ENCODE assay signal across 8 cellular contexts in genomic region chr17:42675348-42675983, GRCh38. TPM values are rescaled to one million over a fixed set of nuclear protein-coding genes. Genes with fewer than 3 reads are reported as not detected.
A peak's percentile ranks its signal among the peaks of the same experiment; 100 is the strongest.
DNase-seq lines count a peak whose midpoint lies in the region; ATAC-seq and TF ChIP-seq lines count a peak whose summit lies in the region.

No MANE protein-coding gene starts in this region.

- H3K9me2 ChIP-seq in GM23248 (ENCODE audit: insufficient read depth): no peaks in the 10 kb centered on the region
- no peaks in the 10 kb centered on the region for H3K9me2 ChIP-seq in OCI-LY7 (ENCODE audit: insufficient read depth, low read length)

- DNase-seq in GM23248 (no peak), OCI-LY7 (ENCODE audit: low spot score) (peak; percentile 33), Kasumi-1 (lab: John Stamatoyannopoulos, UW) (no peak), GDM1 (lab: John Stamatoyannopoulos, UW) (no peak)

- POLR2A ChIA-PET in OCI-LY7 (lab: Charles Lee): interaction anchor here (2.3 to 2.5 kb wide), 2 partner anchors 67 to 70 kb away, joined by 8 to 9 read pairs; no protein-coding TSS in a partner anchor

- no peaks in the 10 kb centered on the region for H4K20me1 ChIP-seq in GM23248 (ENCODE audit: insufficient read depth)
- H4K20me1 ChIP-seq in OCI-LY7 (ENCODE audit: insufficient read depth, low read length): no peaks in the 10 kb centered on the region

- H3K4me3 ChIP-seq in GM23248 (peak overlapping the region; percentile 87), OCI-LY7 (ENCODE audit: low read depth, low read length, poor library complexity, severe bottlenecking) (peak overlapping the region; percentile 82), gastroesophageal sphincter (peak overlapping the region; percentile 77 to 81), skeletal muscle satellite cell (ENCODE audit: low read length) (peak overlapping the region; percentile 99)

- H3K9ac ChIP-seq in GM23248: peak overlapping the region; percentile 79
- peak overlapping the region; percentile 87 for H3K9ac ChIP-seq in skeletal muscle satellite cell (ENCODE audit: low read depth, low read length)

- H3K4me2 ChIP-seq in GM23248 (ENCODE audit: unreplicated experiment) (peak overlapping the region; percentile 85), OCI-LY7 (ENCODE audit: low read length) (peak overlapping the region; percentile 89), skeletal muscle satellite cell (ENCODE audit: low read length) (peak overlapping the region; percentile 99)

- H3K36me3 ChIP-seq in GM23248 (ENCODE audit: low read depth) (no peaks in the 10 kb centered on the region), OCI-LY7 (ENCODE audit: insufficient read depth, low read length) (peaks cover 4% of the 10 kb centered on the region; the same call in 1 of the 2 replicates), gastroesophageal sphincter (peaks cover 0 to 33% of the 10 kb centered on the region in 2 donors), skeletal muscle satellite cell (ENCODE audit: insufficient read depth, low read length) (peaks cover 27% of the 10 kb centered on the region)

- WGBS in GM23248 (ENCODE audit: low coverage in 1 of 2, low lambda C conversion rate in 2 of 2, missing lambda C conversion rate in 2 of 2), 2 experiments: 2% methylated on average over 22 to 29 of the region's 29 CpGs
- WGBS in gastroesophageal sphincter (ENCODE audit: low coverage in 1 of 2), 2 donors: 0 to 20% methylated on average over 1 of the region's 29 CpGs

- H2AFZ ChIP-seq in GM23248 (no peak overlapping the region), OCI-LY7 (ENCODE audit: low read length) (no peak overlapping the region)

- H3F3A ChIP-seq in GM23248 (ENCODE audit: insufficient read depth): peaks cover 10% of the 10 kb centered on the region; the same call in 1 of the 2 replicates

- no peaks in the 10 kb centered on the region for H3K27me3 ChIP-seq in GM23248 (replicated peaks; ENCODE audit: insufficient read depth)
- H3K27me3 ChIP-seq in gastroesophageal sphincter: no peaks in the 10 kb centered on the region
- H3K27me3 ChIP-seq in skeletal muscle satellite cell (ENCODE audit: control insufficient read depth, insufficient read depth, low read length): no peaks in the 10 kb centered on the region

- H3K9me3 ChIP-seq in GM23248 (ENCODE audit: low read depth): no peaks in the 10 kb centered on the region
- no peaks in the 10 kb centered on the region for H3K9me3 ChIP-seq in OCI-LY7 (ENCODE audit: low read length)
- H3K9me3 ChIP-seq in gastroesophageal sphincter: no peaks in the 10 kb centered on the region
- H3K9me3 ChIP-seq in skeletal muscle satellite cell (replicated peaks; ENCODE audit: low read length): no peaks in the 10 kb centered on the region

- TF ChIP-seq CTCF in OCI-LY7 (conservative IDR thresholded peaks at IDR 0.05; ENCODE audit: low read length) (no peak), gastroesophageal sphincter (IDR thresholded peaks at IDR 0.05) (no peak)

- ATAC-seq in gastroesophageal sphincter (no peak), GM19023 (IDR thresholded peaks at IDR 0.05; ENCODE audit: unreplicated experiment) (no peak), GM21447 (IDR thresholded peaks at IDR 0.05; ENCODE audit: unreplicated experiment) (no peak)

- H3K79me2 ChIP-seq in GM23248 (ENCODE audit: insufficient read depth): peaks cover 30% of the 10 kb centered on the region
- H3K79me2 ChIP-seq in OCI-LY7 (ENCODE audit: insufficient read depth, low read depth, low read length): no peaks in the 10 kb centered on the region

- intact Hi-C loops in OCI-LY7 (cut with micrococcal nuclease; ENCODE audit: unreplicated experiment): loop anchor here (2.0 kb wide), 1 partner anchor 17 kb away; the partner anchor contains the start of gene TUBG2

- H3K4me1 ChIP-seq in GM23248 (ENCODE audit: insufficient read depth) (peaks cover 34% of the 10 kb centered on the region), OCI-LY7 (ENCODE audit: insufficient read depth, low read length, poor library complexity, severe bottlenecking) (peaks cover 52% of the 10 kb centered on the region), gastroesophageal sphincter (peaks cover 3 to 84% (median 40%) of the 10 kb centered on the region in 3 donors), skeletal muscle satellite cell (ENCODE audit: control insufficient read depth, insufficient read depth, low read length) (peaks cover 43% of the 10 kb centered on the region)

- H3K27ac ChIP-seq in GM23248: no peak overlapping the region
- peak overlapping the region; percentile 20 for H3K27ac ChIP-seq in OCI-LY7 (ENCODE audit: low read depth, low read length, poor library complexity, severe bottlenecking)
- H3K27ac ChIP-seq in gastroesophageal sphincter: peak overlapping the region; percentile 79 to 99 (median 96)

- TF ChIP-seq EP300 in gastroesophageal sphincter (IDR thresholded peaks at IDR 0.05): no peak

- BruUV-seq in OCI-LY7 (replicated peaks; lab: Mats Ljungman, UMichigan): no TSS peak

- in situ Hi-C loops in GM23248 (cut with MboI): no loop called here

- CTCF ChIA-PET in OCI-LY7 (lab: Charles Lee; ENCODE audit: unreplicated experiment): no interaction called here

- no peak for TF ChIP-seq POLR2A in gastroesophageal sphincter (IDR thresholded peaks at IDR 0.05)

RNA-seq across cellular contexts. Expression of gene PLEKHH3, which starts 1.3 kb away (rescaled TPM):
- total RNA-seq in GM23248 (2014; rRNA removed; shearing (Covaris generic)): 19.0 and 32.2 TPM in 2 replicates
- 6.4 and 7.5 TPM in 2 replicates for polyA plus RNA-seq in GM23248 (2016; fragmentation: Nextera tagmentation; extraction: Ambion mirVana)
- total RNA-seq in OCI-LY7 (2014; rRNA removed; shearing (Covaris generic)): 17.0 and 24.4 TPM in 2 replicates
- total RNA-seq in OCI-LY7 (2022) (42.9 and 47.5 TPM in 2 replicates), gastroesophageal sphincter (10 to 100 TPM; 13.7 to 40.8 (median 23.4) TPM)
- 10.9 and 12.9 TPM in 2 replicates for total RNA-seq in skeletal muscle satellite cell (2012; rRNA removed)

RNA-seq across cellular contexts. Expression of gene CCR10, which starts 6.2 kb away (rescaled TPM):
- 1.1 and 3.5 TPM in 2 replicates for total RNA-seq in GM23248 (2014; rRNA removed; shearing (Covaris generic))
- 1.6 and 2.5 TPM in 2 replicates for polyA plus RNA-seq in GM23248 (2016; fragmentation: Nextera tagmentation; extraction: Ambion mirVana)
- 0.82 and 1.0 TPM in 2 replicates for total RNA-seq in OCI-LY7 (2014; rRNA removed; shearing (Covaris generic))
- 2.0 and 3.3 TPM in 2 replicates for total RNA-seq in OCI-LY7 (2022)
- total RNA-seq in gastroesophageal sphincter: 1 to 10 TPM; 1.0 to 4.6 (median 1.5) TPM
- 5.0 and 5.6 TPM in 2 replicates for total RNA-seq in skeletal muscle satellite cell (2012; rRNA removed)

RNA-seq across cellular contexts. Expression of gene CNTNAP1, which starts 6.9 kb away (rescaled TPM):
- 23.3 and 24.5 TPM in 2 replicates for total RNA-seq in GM23248 (2014; rRNA removed; shearing (Covaris generic))
- polyA plus RNA-seq in GM23248 (2016; fragmentation: Nextera tagmentation; extraction: Ambion mirVana): 3.2 and 3.6 TPM in 2 replicates
- 0.95 and 1.0 TPM in 2 replicates for total RNA-seq in OCI-LY7 (2014; rRNA removed; shearing (Covaris generic))
- total RNA-seq in OCI-LY7 (2022) (6.8 TPM in 2 replicates), gastroesophageal sphincter (10 to 100 TPM in 1 of 4 donors, 1 to 10 TPM in 3; 1.7 to 14.5 (median 9.1) TPM)
- 20.3 and 20.5 TPM in 2 replicates for total RNA-seq in skeletal muscle satellite cell (2012; rRNA removed)

RNA-seq across cellular contexts. Expression of gene TUBG2, which starts 16.4 kb away (rescaled TPM):
- 12.1 and 14.4 TPM in 2 replicates for total RNA-seq in GM23248 (2014; rRNA removed; shearing (Covaris generic))
- 29.8 and 30.9 TPM in 2 replicates for polyA plus RNA-seq in GM23248 (2016; fragmentation: Nextera tagmentation; extraction: Ambion mirVana)
- total RNA-seq in OCI-LY7 (2014; rRNA removed; shearing (Covaris generic)): 5.5 and 10.4 TPM in 2 replicates
- total RNA-seq in OCI-LY7 (2022): 22.5 and 23.4 TPM in 2 replicates
- 10 to 100 TPM; 19.7 to 57.3 (median 33.7) TPM for total RNA-seq in gastroesophageal sphincter
- total RNA-seq in skeletal muscle satellite cell (2012; rRNA removed): 13.3 and 14.4 TPM in 2 replicates
